ENCODE assay signal across 9 cellular contexts in genomic region chr18:59359576-59359952, GRCh38. TPM values are rescaled to one million over a fixed set of nuclear protein-coding genes. Genes with fewer than 3 reads are reported as not detected.
DNase-seq lines count a peak whose midpoint lies in the region; TF ChIP-seq lines count a peak whose summit lies in the region.
"Had no signal": no experiment of that assay in that cellular context is flagged by ENCODE, and none has a peak within 500 bp of the region (broad histone marks: within the 10 kb centered on the region; RNA-seq: fewer than 3 reads in every experiment).

No MANE protein-coding gene starts in this region.

- peaks cover 9% of the 10 kb centered on the region for H3K36me3 ChIP-seq in H7 (replicated peaks; ENCODE audit: control insufficient read depth, insufficient read depth, low read length)
- no peaks in the 10 kb centered on the region for H3K36me3 ChIP-seq in neutrophil

- H3K4me1 ChIP-seq in neutrophil (ENCODE audit: control insufficient read depth in 1 of 2, insufficient read depth in 1 of 2, low read depth in 1 of 2, low read length in 1 of 2) = peaks cover 14 to 17% of the 10 kb centered on the region in 2 experiments

- no peak overlapping the region for H3K27ac ChIP-seq in neutrophil

- no peaks in the 10 kb centered on the region for H3K9me3 ChIP-seq in neutrophil

- peaks cover 34% of the 10 kb centered on the region for H3K27me3 ChIP-seq in H7 (ENCODE audit: control insufficient read depth, insufficient read depth, low read length)
- peaks cover 67% of the 10 kb centered on the region for H3K27me3 ChIP-seq in neutrophil

- peak overlapping the region; percentile 100 for H3K4me3 ChIP-seq in GM12865 (ENCODE audit: low read depth, low read length)
- peak overlapping the region; percentile 41 for H3K4me3 ChIP-seq in H7 (ENCODE audit: insufficient read depth, low read depth, low read length)
- H3K4me3 ChIP-seq in epithelial cell of esophagus (ENCODE audit: low read length) = peak overlapping the region; percentile 90
- peak overlapping the region; percentile 63 to 75 for H3K4me3 ChIP-seq in neutrophil (ENCODE audit: low read depth in 1 of 2, low read length in 1 of 2)

- TF ChIP-seq CTCF in GM12865 (IDR thresholded peaks at IDR 0.05; ENCODE audit: insufficient read depth, low read depth, low read length, missing control alignments) (no peak), epithelial cell of esophagus (IDR thresholded peaks at IDR 0.05; ENCODE audit: insufficient read depth, low read depth, low read length, missing control alignments) (no peak), neutrophil (IDR thresholded peaks at IDR 0.05) (no peak)

- DNase-seq in GM12865 (ENCODE audit: low read depth) = no peak
- no peak for DNase-seq in H7
- DNase-seq in NCI-H526 (lab: John Stamatoyannopoulos, UW) = peak; percentile 76 to 80
- no peak for DNase-seq in epithelial cell of esophagus (ENCODE audit: low read depth)
- DNase-seq in activated effector memory CD4-positive, alpha-beta T cell treated with Interleukin-2 at 50 U/mL for 16 hours = no peak
- DNase-seq in putamen (ENCODE audit: low spot score) = no peak
- no peak for DNase-seq in NCI-H2171 treated with DMSO at 0.1 percent for 48 hours (lab: John Stamatoyannopoulos, UW)

RNA-seq across cellular contexts. Expression of gene LMAN1, which starts 0.5 kb away (rescaled TPM):
- total RNA-seq in H7 (2014; rRNA removed; shearing (Covaris generic)) = 65.7 and 75.2 TPM in 2 replicates

RNA-seq across cellular contexts. Expression of gene CPLX4, which starts 41.1 kb away (rescaled TPM):
- total RNA-seq in H7 (2014; rRNA removed; shearing (Covaris generic)) = not detected in 2 replicates
- total RNA-seq: T-helper 2 cell treated with Interferon-gamma antibody and Interleukin-4, amounts not matched to agents 100 ng/mL and 5 ng/mL, for 36 hours had no signal

Comparison
In these comparisons a context has a peak if more than half of its experiments do, and no peak if none do; other contexts are left out.
1. DNase-seq: peak in NCI-H526 (2 of 2); none in GM12865 (single experiment), H7 (single experiment), epithelial cell of esophagus (single experiment), activated effector memory CD4-positive, alpha-beta T cell treated with Interleukin-2 at 50 U/mL for 16 hours (single experiment), putamen (single experiment) and NCI-H2171 treated with DMSO at 0.1 percent for 48 hours (single experiment).
2. H3K4me3 ChIP-seq: peak in every context shown above with its lines; median percentile 100 in GM12865; 90 in epithelial cell of esophagus; 69 in neutrophil; 41 in H7.